10 cellular contexts compared by ENCODE assay signal in the genomic region with DNA sequence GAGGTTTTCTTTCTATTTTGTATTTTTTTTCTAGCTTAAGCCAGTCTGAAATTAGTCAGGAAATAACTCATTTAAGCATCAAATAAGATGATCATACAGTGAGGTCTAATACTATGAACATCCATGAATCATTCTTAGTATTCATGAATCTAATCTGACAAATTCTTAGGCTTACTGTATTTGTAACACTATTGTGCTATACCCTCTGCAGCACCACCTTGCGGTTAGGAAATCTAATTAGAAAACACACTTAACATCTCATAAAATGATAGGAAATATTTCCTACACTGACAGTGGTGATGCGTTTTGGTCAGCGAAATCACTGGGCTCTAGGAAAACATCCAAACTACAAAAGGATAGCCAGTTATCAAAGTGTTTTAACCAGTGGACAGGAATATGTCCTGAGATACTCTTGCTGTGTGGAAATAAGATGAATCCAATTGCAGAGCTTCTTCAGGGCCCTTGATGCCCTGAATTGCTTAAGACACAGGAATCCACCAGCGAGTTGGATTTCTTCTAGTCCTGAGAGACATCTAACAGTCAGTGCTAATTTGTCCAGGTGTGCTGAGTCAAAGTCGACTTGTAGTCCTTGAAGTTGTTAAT.
DNase-seq lines count a peak whose midpoint lies in the region; TF ChIP-seq lines count a peak whose summit lies in the region.
"Had no signal": no experiment of that assay in that cellular context is flagged by ENCODE, and none has a peak within 500 bp of the region (broad histone marks: within the 10 kb centered on the region; RNA-seq: fewer than 3 reads in every experiment).

No MANE protein-coding gene starts in this region.

- H3K36me3 Mint-ChIP-seq in neural progenitor cell, result no peaks in the 10 kb centered on the region
- H3K36me3 Mint-ChIP-seq: activated naive CD4-positive, alpha-beta T cell treated with anti-CD3 and anti-CD28 coated beads, Interleukin-2, amount 50 U/mL, for 24 hours had no signal

- peak; percentile 64 for TF ChIP-seq CTCF in neural progenitor cell (IDR thresholded peaks at IDR 0.05)

- H3K36me3 ChIP-seq in neural progenitor cell, result no peaks in the 10 kb centered on the region

- no peak overlapping the region for H3K4me2 ChIP-seq in neural progenitor cell

- H3K9me3 ChIP-seq in neural progenitor cell (ENCODE audit: low read depth), result no peaks in the 10 kb centered on the region

- DNase-seq in EL, result peak; percentile 86
- DNase-seq in M059J (ENCODE audit: low read depth), result peak; percentile 78
- peak; percentile 21 for DNase-seq in cerebellar cortex (ENCODE audit: low spot score)
- DNase-seq in neural progenitor cell (ENCODE audit: low spot score), result peak; percentile 41
- no peak for DNase-seq in anterior cingulate cortex (lab: John Stamatoyannopoulos, UW)
- DNase-seq in HK-2 (ENCODE audit: unreplicated experiment), result no peak
- no peak for DNase-seq in stimulated activated naive CD4-positive, alpha-beta T cell treated with Interleukin-2 at 50 U/mL for 16 hours (lab: John Stamatoyannopoulos, UW)
- DNase-seq in SKM-1 (lab: John Stamatoyannopoulos, UW; ENCODE audit: unreplicated experiment), result no peak
- DNase-seq: NCI-H2171 treated with DMSO at 0.1 percent for 48 hours had no signal

- H3K79me2 ChIP-seq in neural progenitor cell (ENCODE audit: low read depth), result no peaks in the 10 kb centered on the region

- no peaks in the 10 kb centered on the region for H3K4me1 ChIP-seq in neural progenitor cell

- no peak overlapping the region for H3K27ac ChIP-seq in neural progenitor cell

- H3K9me3 Mint-ChIP-seq in neural progenitor cell, result no peaks in the 10 kb centered on the region
- H3K9me3 Mint-ChIP-seq: activated naive CD4-positive, alpha-beta T cell treated with anti-CD3 and anti-CD28 coated beads, Interleukin-2, amount 50 U/mL, for 24 hours had no signal

- H3K27me3 ChIP-seq in neural progenitor cell, result no peaks in the 10 kb centered on the region

- no peak overlapping the region for H2AFZ ChIP-seq in neural progenitor cell (replicated peaks)

- H3K27me3 Mint-ChIP-seq in neural progenitor cell (ENCODE audit: insufficient read depth, low read depth), result no peaks in the 10 kb centered on the region
- H3K27me3 Mint-ChIP-seq: activated naive CD4-positive, alpha-beta T cell treated with anti-CD3 and anti-CD28 coated beads, Interleukin-2, amount 50 U/mL, for 24 hours had no signal

- H3K4me1 Mint-ChIP-seq in neural progenitor cell, result no peaks in the 10 kb centered on the region
- H3K4me1 Mint-ChIP-seq: activated naive CD4-positive, alpha-beta T cell treated with anti-CD3 and anti-CD28 coated beads, Interleukin-2, amount 50 U/mL, for 24 hours had no signal

- H3K4me3 ChIP-seq in neural progenitor cell, result no peak overlapping the region

- H3K9ac ChIP-seq in neural progenitor cell, result no peak overlapping the region

- H3F3A ChIP-seq in neural progenitor cell (ENCODE audit: low read depth), result no peaks in the 10 kb centered on the region

- no peaks in the 10 kb centered on the region for H4K20me1 ChIP-seq in neural progenitor cell (ENCODE audit: low read depth)

- H3K4me3 Mint-ChIP-seq in neural progenitor cell, result no peak overlapping the region
- H3K4me3 Mint-ChIP-seq: activated naive CD4-positive, alpha-beta T cell treated with anti-CD3 and anti-CD28 coated beads, Interleukin-2, amount 50 U/mL, for 24 hours had no signal

- H3K27ac Mint-ChIP-seq in neural progenitor cell, result no peak overlapping the region
- H3K27ac Mint-ChIP-seq: activated naive CD4-positive, alpha-beta T cell treated with anti-CD3 and anti-CD28 coated beads, Interleukin-2, amount 50 U/mL, for 24 hours had no signal

Comparison
In these comparisons a context has a peak if more than half of its experiments do, and no peak if none do; other contexts are left out.
1. DNase-seq: peak in EL (single experiment), M059J (single experiment), cerebellar cortex (single experiment) and neural progenitor cell (single experiment); none in anterior cingulate cortex (0 of 58), HK-2 (single experiment), stimulated activated naive CD4-positive, alpha-beta T cell treated with Interleukin-2 at 50 U/mL for 16 hours (single experiment) and SKM-1 (single experiment).